In genomic region chr5:172807766-172808311, GRCh38 we compare ENCODE assay signal across 1 cellular context.
TF ChIP-seq lines count a peak whose summit lies in the region.

No MANE protein-coding gene starts in this region.

TF ChIP-seq in GM23338, 12 proteins besides CTCF, POLR2A, EP300 and RAD21 (continued from another document):
- TF ChIP-seq REST (IDR thresholded peaks at IDR 0.05; ENCODE audit: unreplicated experiment) = no peak
